In the genomic region with DNA sequence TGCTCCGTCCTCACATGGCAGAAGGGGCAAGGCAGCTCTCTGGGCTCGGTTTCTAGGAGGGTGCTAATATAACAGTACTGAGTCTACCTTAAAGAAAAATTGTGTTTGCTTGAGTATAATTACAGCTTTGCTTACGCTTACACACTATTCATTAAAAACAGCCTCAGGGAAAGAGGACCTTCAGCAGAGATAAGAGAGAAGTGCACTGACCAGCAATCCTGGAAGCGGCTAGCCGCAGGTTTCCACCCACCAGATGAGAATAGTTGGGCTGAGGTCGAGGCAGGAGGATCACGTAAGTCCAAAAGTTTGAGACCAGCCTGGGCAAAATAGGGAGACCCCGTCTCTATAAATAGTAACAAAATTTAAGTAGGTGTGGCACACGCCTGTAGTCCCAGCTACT, we compare ENCODE assay signal across 21 cellular contexts. TPM values are rescaled to one million over a fixed set of nuclear protein-coding genes. Genes with fewer than 3 reads are reported as not detected.
DNase-seq lines count a peak whose midpoint lies in the region; TF ChIP-seq lines count a peak whose summit lies in the region.
"Had no signal": no experiment of that assay in that cellular context is flagged by ENCODE, and none has a peak within 500 bp of the region (broad histone marks: within the 10 kb centered on the region; RNA-seq: fewer than 3 reads in every experiment).

No MANE protein-coding gene starts in this region.

- H3F3A ChIP-seq in PC-9 (ENCODE audit: insufficient read depth, low read depth), result no peaks in the 10 kb centered on the region

- H3K36me3 ChIP-seq in Caco-2 (ENCODE audit: control insufficient read depth, insufficient read depth, low read length) (no peaks in the 10 kb centered on the region), PC-9 (ENCODE audit: low read depth) (no peaks in the 10 kb centered on the region)
- H3K36me3 ChIP-seq: SJCRH30 had no signal

- H3K4me3 Mint-ChIP-seq in Caco-2 (ENCODE audit: unreplicated experiment) (no peak overlapping the region), nephron progenitor cell (no peak overlapping the region)
- no peak overlapping the region for H3K4me3 Mint-ChIP-seq in activated naive CD8-positive, alpha-beta T cell treated with anti-CD3 and anti-CD28 coated beads for 36 hours
- H3K4me3 Mint-ChIP-seq: CD4-positive, alpha-beta T cell; T-helper 1 cell treated with Interleukin-12 subunit alpha and Interleukin-12 subunit beta and Interleukin-4 antibody, amounts not matched to agents 30 μg/mL and 1 μg/mL, for 36 hours had no signal

- no peaks in the 10 kb centered on the region for H4K20me1 ChIP-seq in PC-9 (ENCODE audit: insufficient read depth)

- POLR2A ChIA-PET in Caco-2 (lab: Charles Lee), result no interaction called here
- POLR2A ChIA-PET in PC-9 (lab: Charles Lee; ENCODE audit: unreplicated experiment), result no interaction called here

- H3K36me3 Mint-ChIP-seq in Caco-2 (ENCODE audit: insufficient read depth, unreplicated experiment) (no peaks in the 10 kb centered on the region), nephron progenitor cell (ENCODE audit: low read depth) (peaks cover 4% of the 10 kb centered on the region)
- no peaks in the 10 kb centered on the region for H3K36me3 Mint-ChIP-seq in activated naive CD8-positive, alpha-beta T cell treated with anti-CD3 and anti-CD28 coated beads for 36 hours

- no peak for TF ChIP-seq CTCF in Caco-2 (IDR thresholded peaks at IDR 0.05; ENCODE audit: insufficient read depth in 1 of 2, low read depth in 1 of 2, low read length in 1 of 2, severe bottlenecking in 1 of 2, unreplicated experiment in 1 of 2)
- no peak for TF ChIP-seq CTCF in PC-9 (conservative IDR thresholded peaks at IDR 0.05)
- no peak for TF ChIP-seq CTCF in nephron progenitor cell (IDR thresholded peaks at IDR 0.05)

- DNase-seq in Caco-2, result no peak
- peak; percentile 43 for DNase-seq in NCI-H1417 treated with DMSO at 0.1 percent for 48 hours (lab: John Stamatoyannopoulos, UW)
- DNase-seq in PC-9, result peak in 1 of 2 experiments; percentile 43
- DNase-seq in epidermal melanocyte (ENCODE audit: insufficient read length, low spot score), result peak; percentile 8
- no peak for DNase-seq in stimulated activated naive CD4-positive, alpha-beta T cell treated with Interleukin-2 at 50 U/mL for 16 hours (lab: John Stamatoyannopoulos, UW)
- no peak for DNase-seq in activated naive CD8-positive, alpha-beta T cell treated with anti-CD3 and anti-CD28 coated beads for 36 hours
- DNase-seq in nephron progenitor cell, result no peak
- DNase-seq in NCI-H2029 treated with DMSO at 0.1 percent for 48 hours (lab: John Stamatoyannopoulos, UW), result no peak
- DNase-seq: Calu3; CD4-positive, alpha-beta T cell; DMS153; GDM1; Kasumi-1; NCI-H1436; NCI-H2029; NCI-H2171; NCI-H446; NCI-H526; Peyer's patch; SJCRH30 had no signal

- H3K27me3 ChIP-seq in Caco-2 (replicated peaks; ENCODE audit: control insufficient read depth, insufficient read depth, low read length) (no peaks in the 10 kb centered on the region), PC-9 (ENCODE audit: insufficient read depth, low read depth) (no peaks in the 10 kb centered on the region)
- H3K27me3 ChIP-seq: Peyer's patch, SJCRH30 had no signal

- no peaks in the 10 kb centered on the region for H3K79me2 ChIP-seq in PC-9 (ENCODE audit: low read depth)

- H3K4me1 Mint-ChIP-seq in Caco-2 (ENCODE audit: low read depth, unreplicated experiment) (no peaks in the 10 kb centered on the region), nephron progenitor cell (peaks cover 6% of the 10 kb centered on the region)
- H3K4me1 Mint-ChIP-seq in activated naive CD8-positive, alpha-beta T cell treated with anti-CD3 and anti-CD28 coated beads for 36 hours, result no peaks in the 10 kb centered on the region

- H3K4me1 ChIP-seq in Caco-2, result no peaks in the 10 kb centered on the region; the same call in 1 of the 2 replicates
- H3K4me1 ChIP-seq in PC-9 (replicated peaks; ENCODE audit: insufficient read depth), result peaks cover 7% of the 10 kb centered on the region; the same call in 1 of the 2 replicates
- H3K4me1 ChIP-seq: Peyer's patch, SJCRH30 had no signal

- H3K27ac Mint-ChIP-seq in Caco-2 (ENCODE audit: unreplicated experiment), result peak overlapping the region; percentile 19
- no peak overlapping the region for H3K27ac Mint-ChIP-seq in activated naive CD8-positive, alpha-beta T cell treated with anti-CD3 and anti-CD28 coated beads for 36 hours
- no peak overlapping the region for H3K27ac Mint-ChIP-seq in nephron progenitor cell
- H3K27ac Mint-ChIP-seq: CD4-positive, alpha-beta T cell; T-helper 1 cell treated with Interleukin-12 subunit alpha and Interleukin-12 subunit beta and Interleukin-4 antibody, amounts not matched to agents 30 μg/mL and 1 μg/mL, for 36 hours had no signal

- H3K27ac ChIP-seq in PC-9, result no peak overlapping the region
- H3K27ac ChIP-seq: Peyer's patch, SJCRH30 had no signal

- H3K4me3 ChIP-seq in Caco-2 (ENCODE audit: low read depth, low read length) (no peak overlapping the region), PC-9 (no peak overlapping the region)
- H3K4me3 ChIP-seq: Peyer's patch, SJCRH30 had no signal

- CTCF ChIA-PET in Caco-2 (lab: Charles Lee) (no interaction called here), PC-9 (lab: Charles Lee) (no interaction called here)

- peak overlapping the region; percentile 13; the same call in 1 of the 2 replicates for H3K4me2 ChIP-seq in PC-9

- H3K9me3 ChIP-seq in Caco-2 (no peaks in the 10 kb centered on the region), PC-9 (ENCODE audit: insufficient read depth, low read depth) (no peaks in the 10 kb centered on the region)
- H3K9me3 ChIP-seq: Peyer's patch, SJCRH30 had no signal

- no peak overlapping the region for H2AFZ ChIP-seq in PC-9

- intact Hi-C loops in Caco-2 (cut with micrococcal nuclease; ENCODE audit: unreplicated experiment) (loop anchor here (10.0 kb wide), 1 partner anchor 60 kb away; no protein-coding TSS in a partner anchor), PC-9 (cut with micrococcal nuclease; ENCODE audit: unreplicated experiment) (no loop called here)

- H3K27me3 Mint-ChIP-seq in Caco-2 (ENCODE audit: insufficient read depth, unreplicated experiment) (no peaks in the 10 kb centered on the region), nephron progenitor cell (ENCODE audit: low read depth, poor library complexity) (peaks cover under 1% of the 10 kb centered on the region)
- no peaks in the 10 kb centered on the region for H3K27me3 Mint-ChIP-seq in activated naive CD8-positive, alpha-beta T cell treated with anti-CD3 and anti-CD28 coated beads for 36 hours
- H3K27me3 Mint-ChIP-seq: CD4-positive, alpha-beta T cell had no signal

- H3K9me2 ChIP-seq in PC-9 (ENCODE audit: insufficient read depth), result no peaks in the 10 kb centered on the region

- no peaks in the 10 kb centered on the region for H3K9me3 Mint-ChIP-seq in Caco-2 (ENCODE audit: unreplicated experiment)
- no peaks in the 10 kb centered on the region for H3K9me3 Mint-ChIP-seq in activated naive CD8-positive, alpha-beta T cell treated with anti-CD3 and anti-CD28 coated beads for 36 hours
- no peaks in the 10 kb centered on the region for H3K9me3 Mint-ChIP-seq in nephron progenitor cell
- H3K9me3 Mint-ChIP-seq: CD4-positive, alpha-beta T cell; T-helper 1 cell treated with Interleukin-12 subunit alpha and Interleukin-12 subunit beta and Interleukin-4 antibody, amounts not matched to agents 30 μg/mL and 1 μg/mL, for 36 hours had no signal

- BruUV-seq in Caco-2 (replicated peaks; lab: Mats Ljungman, UMichigan), result no TSS peak
- no TSS peak for BruUV-seq in PC-9 (replicated peaks; lab: Mats Ljungman, UMichigan)

RNA-seq across cellular contexts. Expression of gene MRFAP1, which starts 15.2 kb away (rescaled TPM):
- total RNA-seq in Caco-2 (2022) (245 and 254 TPM in 2 replicates), PC-9 (2021) (278 and 291 TPM in 2 replicates)
- total RNA-seq in activated naive CD8-positive, alpha-beta T cell treated with anti-CD3 and anti-CD28 coated beads for 36 hours, result 100 to 1,000 TPM; 107 to 109 TPM

RNA-seq across cellular contexts. Expression of gene MAN2B2, which starts 50.3 kb away (rescaled TPM):
- 17.3 and 20.5 TPM in 2 replicates for total RNA-seq in Caco-2 (2022)
- total RNA-seq in PC-9 (2021), result 22.1 and 27.8 TPM in 2 replicates
- total RNA-seq in activated naive CD8-positive, alpha-beta T cell treated with anti-CD3 and anti-CD28 coated beads for 36 hours, result 10 to 100 TPM; 10.6 to 10.9 TPM

Comparison
In these comparisons a context has a peak if more than half of its experiments do, and no peak if none do; other contexts are left out.
1. DNase-seq: peak in NCI-H1417 treated with DMSO at 0.1 percent for 48 hours (single experiment) and epidermal melanocyte (single experiment); none in Caco-2 (0 of 2), stimulated activated naive CD4-positive, alpha-beta T cell treated with Interleukin-2 at 50 U/mL for 16 hours (single experiment), activated naive CD8-positive, alpha-beta T cell treated with anti-CD3 and anti-CD28 coated beads for 36 hours (single experiment), nephron progenitor cell (single experiment) and NCI-H2029 treated with DMSO at 0.1 percent for 48 hours (single experiment).